Comparison of ENCODE assay signal across 19 cellular contexts in the genomic region with DNA sequence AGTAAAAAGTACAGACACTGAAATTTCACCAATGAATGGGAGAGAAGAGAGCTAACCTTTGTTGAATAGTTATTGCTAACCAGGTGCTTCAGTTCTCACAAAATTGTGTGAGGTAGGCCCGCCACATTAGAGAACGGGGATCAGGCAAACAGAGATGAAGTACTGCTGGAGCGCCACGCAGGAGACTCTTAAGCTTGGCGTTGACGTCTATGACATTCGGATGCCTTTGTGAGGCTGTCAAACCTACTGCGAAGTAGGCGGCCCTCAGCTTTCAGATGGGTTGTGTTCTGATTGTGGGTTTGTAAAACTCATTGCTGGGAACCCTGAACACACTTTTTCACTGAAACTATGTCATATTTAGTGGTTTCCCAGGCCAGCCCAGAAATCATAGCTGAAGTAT.
DNase-seq lines count a peak whose midpoint lies in the region; ATAC-seq and TF ChIP-seq lines count a peak whose summit lies in the region.
"Had no signal": no experiment of that assay in that cellular context is flagged by ENCODE, and none has a peak within 500 bp of the region (broad histone marks: within the 10 kb centered on the region; RNA-seq: fewer than 3 reads in every experiment).

No MANE protein-coding gene starts in this region.

- H3K9me3 ChIP-seq in breast epithelium (no peaks in the 10 kb centered on the region), muscle layer of colon (ENCODE audit: low read length) (no peaks in the 10 kb centered on the region), tibial artery (no peaks in the 10 kb centered on the region)

- H3K4me1 Mint-ChIP-seq in MCF 10A (ENCODE audit: insufficient read depth, unreplicated experiment) (peaks cover 46% of the 10 kb centered on the region), brain (peaks cover 71% of the 10 kb centered on the region)

- no peaks in the 10 kb centered on the region for H3K9me3 Mint-ChIP-seq in MCF 10A (ENCODE audit: unreplicated experiment)
- peaks cover 0 to 18% (median 5%) of the 10 kb centered on the region in 5 experiments for H3K9me3 Mint-ChIP-seq in brain
- H3K9me3 Mint-ChIP-seq: H9, natural killer cell had no signal

- TF ChIP-seq POLR2A in breast epithelium (IDR thresholded peaks at IDR 0.05): no peak

- POLR2A ChIA-PET in MCF 10A (lab: Yijun Ruan, JAX): interaction anchor here (0.9 to 3.5 kb wide), 9 partner anchors 8 to 238 kb away, joined by 3 to 18 read pairs (median 4); no protein-coding TSS in a partner anchor

- CTCF ChIA-PET in MCF 10A (lab: Yijun Ruan, JAX): interaction anchor here (1.0 to 2.1 kb wide), 8 partner anchors 15 to 251 kb away, joined by 3 to 7 read pairs (median 4); no protein-coding TSS in a partner anchor

- H3K27ac Mint-ChIP-seq in MCF 10A (ENCODE audit: low read depth, unreplicated experiment) (no peak overlapping the region), brain (peak overlapping the region in 3 of 5 experiments; percentile 22 to 49 (median 43))
- H3K27ac Mint-ChIP-seq: CD8-positive, alpha-beta memory T cell; natural killer cell; progenitor cell of endocrine pancreas had no signal

- BruUV-seq in MCF 10A (replicated peaks; lab: Mats Ljungman, UMichigan): no TSS peak

- TF ChIP-seq CTCF in breast epithelium (IDR thresholded peaks at IDR 0.05) (no peak), MCF 10A (IDR thresholded peaks at IDR 0.05; ENCODE audit: unreplicated experiment) (no peak), brain (conservative IDR thresholded peaks at IDR 0.05) (no peak), tibial artery (IDR thresholded peaks at IDR 0.05) (no peak)

- H3K27me3 ChIP-seq in breast epithelium (no peaks in the 10 kb centered on the region), muscle layer of colon (ENCODE audit: control insufficient read depth in 1 of 2, insufficient read depth in 2 of 2, low read length in 2 of 2) (no peaks in the 10 kb centered on the region), tibial artery (no peaks in the 10 kb centered on the region)

- no peak for DNase-seq in breast epithelium (ENCODE audit: low spot score in 2 of 2)
- DNase-seq in MCF 10A (ENCODE audit: unreplicated experiment): no peak
- no peak for DNase-seq in tibial artery
- no peak for DNase-seq in effector CD8-positive, alpha-beta T cell (lab: John Stamatoyannopoulos, UW)
- DNase-seq in left lobe of liver (ENCODE audit: low spot score): no peak
- no peak for DNase-seq in NCI-H524 treated with DMSO at 0.1 percent for 48 hours (lab: John Stamatoyannopoulos, UW)
- DNase-seq: amygdala; CD8-positive, alpha-beta memory T cell; EL; H9; natural killer cell; NCI-H1417 treated with DMSO at 0.1 percent for 48 hours; NCI-H226 had no signal

- intact Hi-C loops in breast epithelium (cut with DNase I; ENCODE audit: low total_unique reads): no loop called here
- intact Hi-C loops in MCF 10A (cut with micrococcal nuclease): no loop called here
- intact Hi-C loops in tibial artery (cut with DNase I; ENCODE audit: low total_unique reads): no loop called here

- H3K27me3 Mint-ChIP-seq in MCF 10A (ENCODE audit: insufficient read depth, unreplicated experiment) (no peaks in the 10 kb centered on the region), brain (peaks cover 10% of the 10 kb centered on the region)

- H3K9ac ChIP-seq in muscle layer of colon (ENCODE audit: low read length): peak overlapping the region; percentile 86

- H3K4me3 ChIP-seq in breast epithelium: peak overlapping the region in 1 of 3 donors; percentile 98
- peak overlapping the region in 1 of 2 donors; percentile 67 for H3K4me3 ChIP-seq in muscle layer of colon (ENCODE audit: low read depth in 1 of 2, low read length in 2 of 2)
- peak overlapping the region; percentile 80 to 96 for H3K4me3 ChIP-seq in tibial artery
- H3K4me3 ChIP-seq: K562 had no signal

- H3K27ac ChIP-seq in breast epithelium (peak overlapping the region; percentile 75 to 97), muscle layer of colon (ENCODE audit: low read depth, low read length) (peak overlapping the region; percentile 88), tibial artery (peak overlapping the region; percentile 88 to 98)
- H3K27ac ChIP-seq: RWPE1, VCaP had no signal

- H3K4me3 Mint-ChIP-seq in MCF 10A (ENCODE audit: unreplicated experiment) (no peak overlapping the region), brain (peak overlapping the region in 1 of 5 experiments; percentile 3)
- H3K4me3 Mint-ChIP-seq: CD8-positive, alpha-beta memory T cell; H9; natural killer cell had no signal

- ATAC-seq in left lobe of liver: no peak
- ATAC-seq: K562, natural killer cell had no signal

- H3K36me3 Mint-ChIP-seq in MCF 10A (ENCODE audit: insufficient read depth, unreplicated experiment) (peaks cover 64% of the 10 kb centered on the region), brain (peaks cover 61% of the 10 kb centered on the region)
- H3K36me3 Mint-ChIP-seq: CD8-positive, alpha-beta memory T cell; natural killer cell had no signal

- no peaks in the 10 kb centered on the region for H3K36me3 ChIP-seq in breast epithelium
- peaks cover 8% of the 10 kb centered on the region for H3K36me3 ChIP-seq in muscle layer of colon (ENCODE audit: insufficient read depth, low read length)
- H3K36me3 ChIP-seq in tibial artery: peaks cover 0 to 4% (median 0%) of the 10 kb centered on the region in 3 donors

- H3K4me1 ChIP-seq in breast epithelium: peaks cover 0 to 9% of the 10 kb centered on the region in 2 donors
- H3K4me1 ChIP-seq in muscle layer of colon (ENCODE audit: insufficient read depth, low read length): peaks cover 66% of the 10 kb centered on the region
- H3K4me1 ChIP-seq in tibial artery: peaks cover 0 to 73% (median 51%) of the 10 kb centered on the region in 4 donors
